ENCODE assay signal across 14 cellular contexts in genomic region chr6:85600713-85601313, GRCh38. TPM values are rescaled to one million over a fixed set of nuclear protein-coding genes. Genes with fewer than 3 reads are reported as not detected.
DNase-seq lines count a peak whose midpoint lies in the region; ATAC-seq and TF ChIP-seq lines count a peak whose summit lies in the region.
"Had no signal": no experiment of that assay in that cellular context is flagged by ENCODE, and none has a peak within 500 bp of the region (broad histone marks: within the 10 kb centered on the region; RNA-seq: fewer than 3 reads in every experiment).

No MANE protein-coding gene starts in this region.

- no peak for TF ChIP-seq EP300 in Ishikawa (IDR thresholded peaks at IDR 0.05; ENCODE audit: borderline replicate concordance)

- no peak overlapping the region for H3K4me3 Mint-ChIP-seq in activated naive CD4-positive, alpha-beta T cell treated with anti-CD3 and anti-CD28 coated beads, Interleukin-2, amount 50 U/mL, for 24 hours
- no peak overlapping the region for H3K4me3 Mint-ChIP-seq in activated naive CD8-positive, alpha-beta T cell treated with anti-CD3 and anti-CD28 coated beads, Interleukin-2, amount 50 U/mL, for 24 hours
- no peak overlapping the region for H3K4me3 Mint-ChIP-seq in osteocyte (ENCODE audit: unreplicated experiment)
- H3K4me3 Mint-ChIP-seq: nephron had no signal

- TF ChIP-seq CTCF in osteocyte (IDR thresholded peaks at IDR 0.05), result no peak

- H3K27ac Mint-ChIP-seq in activated naive CD4-positive, alpha-beta T cell treated with anti-CD3 and anti-CD28 coated beads, Interleukin-2, amount 50 U/mL, for 24 hours, result peak overlapping the region; percentile 83
- peak overlapping the region; percentile 27 for H3K27ac Mint-ChIP-seq in activated naive CD8-positive, alpha-beta T cell treated with anti-CD3 and anti-CD28 coated beads, Interleukin-2, amount 50 U/mL, for 24 hours
- no peak overlapping the region for H3K27ac Mint-ChIP-seq in osteocyte (ENCODE audit: unreplicated experiment)

- no peaks in the 10 kb centered on the region for H3K27me3 Mint-ChIP-seq in activated naive CD4-positive, alpha-beta T cell treated with anti-CD3 and anti-CD28 coated beads, Interleukin-2, amount 50 U/mL, for 24 hours
- H3K27me3 Mint-ChIP-seq in activated naive CD8-positive, alpha-beta T cell treated with anti-CD3 and anti-CD28 coated beads, Interleukin-2, amount 50 U/mL, for 24 hours, result no peaks in the 10 kb centered on the region
- no peaks in the 10 kb centered on the region for H3K27me3 Mint-ChIP-seq in osteocyte (ENCODE audit: unreplicated experiment)

- no peaks in the 10 kb centered on the region for H3K9me3 Mint-ChIP-seq in activated naive CD4-positive, alpha-beta T cell treated with anti-CD3 and anti-CD28 coated beads, Interleukin-2, amount 50 U/mL, for 24 hours
- no peaks in the 10 kb centered on the region for H3K9me3 Mint-ChIP-seq in activated naive CD8-positive, alpha-beta T cell treated with anti-CD3 and anti-CD28 coated beads, Interleukin-2, amount 50 U/mL, for 24 hours
- no peaks in the 10 kb centered on the region for H3K9me3 Mint-ChIP-seq in osteocyte (ENCODE audit: unreplicated experiment)
- H3K9me3 Mint-ChIP-seq: nephron had no signal

- ATAC-seq in activated naive CD8-positive, alpha-beta T cell treated with anti-CD3 and anti-CD28 coated beads, Interleukin-2, amount 50 U/mL, for 24 hours, result no peak
- no peak for ATAC-seq in HG03457 (IDR thresholded peaks at IDR 0.05; ENCODE audit: unreplicated experiment)

- DNase-seq in activated naive CD4-positive, alpha-beta T cell (lab: John Stamatoyannopoulos, UW), result no peak
- DNase-seq in activated naive CD8-positive, alpha-beta T cell treated with anti-CD3 and anti-CD28 coated beads, Interleukin-2, amount 50 U/mL, for 24 hours, result no peak
- peak; percentile 64 for DNase-seq in osteocyte (ENCODE audit: extremely low spot score, unreplicated experiment)
- no peak for DNase-seq in DMS79 (lab: John Stamatoyannopoulos, UW)
- DNase-seq: islet precursor cell; mammary epithelial cell; NCI-H1436; NCI-H226; stimulated activated CD4-positive, alpha-beta T cell treated with anti-CD3 and anti-CD28 coated beads, Interleukin-4, amount 100 ng/mL, for 4 hours; substantia nigra had no signal

- peaks cover 3% of the 10 kb centered on the region for H3K4me1 Mint-ChIP-seq in activated naive CD4-positive, alpha-beta T cell treated with anti-CD3 and anti-CD28 coated beads, Interleukin-2, amount 50 U/mL, for 24 hours
- peaks cover 1% of the 10 kb centered on the region for H3K4me1 Mint-ChIP-seq in activated naive CD8-positive, alpha-beta T cell treated with anti-CD3 and anti-CD28 coated beads, Interleukin-2, amount 50 U/mL, for 24 hours
- H3K4me1 Mint-ChIP-seq in osteocyte (ENCODE audit: unreplicated experiment), result no peaks in the 10 kb centered on the region
- H3K4me1 Mint-ChIP-seq: nephron had no signal

- no peak for TF ChIP-seq RAD21 in Ishikawa (IDR thresholded peaks at IDR 0.05; ENCODE audit: low read depth)

- peaks cover 2% of the 10 kb centered on the region for H3K36me3 Mint-ChIP-seq in activated naive CD4-positive, alpha-beta T cell treated with anti-CD3 and anti-CD28 coated beads, Interleukin-2, amount 50 U/mL, for 24 hours
- peaks cover 19% of the 10 kb centered on the region for H3K36me3 Mint-ChIP-seq in activated naive CD8-positive, alpha-beta T cell treated with anti-CD3 and anti-CD28 coated beads, Interleukin-2, amount 50 U/mL, for 24 hours (ENCODE audit: low read depth)
- H3K36me3 Mint-ChIP-seq in osteocyte (ENCODE audit: unreplicated experiment), result peaks cover 23% of the 10 kb centered on the region

TF ChIP-seq in Ishikawa, 13 proteins besides CTCF, POLR2A, EP300 and RAD21:
- TF ChIP-seq REST (IDR thresholded peaks at IDR 0.05; ENCODE audit: low read depth) (no peak), FOXM1 (IDR thresholded peaks at IDR 0.05; ENCODE audit: borderline replicate concordance, low read depth) (no peak), TCF12 (IDR thresholded peaks at IDR 0.05; ENCODE audit: low read depth) (no peak), USF1 (IDR thresholded peaks at IDR 0.05) (no peak), NFIC (IDR thresholded peaks at IDR 0.05) (peak; percentile 91)
TF ChIP-seq in Ishikawa: peak in this region for 1.

RNA-seq across cellular contexts. Expression of gene SNX14, which starts 7.2 kb away (rescaled TPM):
- 87.2 and 106 TPM in 2 replicates for total RNA-seq in osteocyte

RNA-seq across cellular contexts. Expression of gene SYNCRIP, which starts 41.9 kb away (rescaled TPM):
- 93.7 and 94.0 TPM in 2 replicates for total RNA-seq in osteocyte
